Comparison of ENCODE assay signal across 8 cellular contexts in genomic region chr1:23772049-23772853, GRCh38. TPM values are rescaled to one million over a fixed set of nuclear protein-coding genes. Genes with fewer than 3 reads are reported as not detected.
DNase-seq lines count a peak whose midpoint lies in the region; ATAC-seq and TF ChIP-seq lines count a peak whose summit lies in the region.

No MANE protein-coding gene starts in this region.

- no peaks in the 10 kb centered on the region for H3K36me3 Mint-ChIP-seq in neural crest cell (ENCODE audit: low read depth)

- H3K36me3 ChIP-seq in Panc1 (ENCODE audit: control insufficient read depth, insufficient read depth, low read length) (no peaks in the 10 kb centered on the region), fibroblast of lung (ENCODE audit: control insufficient read depth, insufficient read depth, low read length) (peaks cover 2% of the 10 kb centered on the region)

- no peaks in the 10 kb centered on the region for H3K79me2 ChIP-seq in fibroblast of lung (ENCODE audit: control insufficient read depth, insufficient read depth, low read length)

- TF ChIP-seq CTCF in GM12864 (IDR thresholded peaks at IDR 0.05; ENCODE audit: low read depth, low read length, missing control alignments): peak; percentile 98
- peak; percentile 98 for TF ChIP-seq CTCF in Panc1 (IDR thresholded peaks at IDR 0.05)
- peak; percentile 98 to 99 for TF ChIP-seq CTCF in fibroblast of lung (conservative IDR thresholded peaks at IDR 0.05 in 1 of 2, IDR thresholded peaks at IDR 0.05 in 1 of 2; ENCODE audit: low read depth in 1 of 2, low read length in 2 of 2)
- peak; percentile 89 for TF ChIP-seq CTCF in neural crest cell (conservative IDR thresholded peaks at IDR 0.05)

- peak overlapping the region; percentile 31 for H3K27ac Mint-ChIP-seq in neural crest cell (ENCODE audit: unreplicated experiment)
- H3K27ac Mint-ChIP-seq in stimulated activated naive CD8-positive, alpha-beta T cell treated with anti-CD3 and anti-CD28 coated beads, Interleukin-15, amount 100 ng/mL, for 72 hours: no peak overlapping the region

- no peak overlapping the region for H2AFZ ChIP-seq in fibroblast of lung (ENCODE audit: low read length)

- peaks cover 5% of the 10 kb centered on the region for H3K4me1 Mint-ChIP-seq in neural crest cell
- peaks cover 38% of the 10 kb centered on the region for H3K4me1 Mint-ChIP-seq in stimulated activated naive CD8-positive, alpha-beta T cell treated with anti-CD3 and anti-CD28 coated beads, Interleukin-15, amount 100 ng/mL, for 72 hours

- POLR2A ChIA-PET in Panc1 (lab: Charles Lee): interaction anchor here (0.6 to 0.7 kb wide), 2 partner anchors 191 to 236 kb away, joined by 3 read pairs; no protein-coding TSS in a partner anchor

- H3K9me3 Mint-ChIP-seq in neural crest cell: no peaks in the 10 kb centered on the region
- H3K9me3 Mint-ChIP-seq in stimulated activated naive CD8-positive, alpha-beta T cell treated with anti-CD3 and anti-CD28 coated beads, Interleukin-15, amount 100 ng/mL, for 72 hours: no peaks in the 10 kb centered on the region

- H3K4me3 ChIP-seq in GM12864 (ENCODE audit: low read depth, low read length) (no peak overlapping the region), Panc1 (ENCODE audit: low read depth in 2 of 2, low read length in 2 of 2) (peak overlapping the region in 1 of 2 experiments; percentile 18; a peak in 1 of 4 replicates), fibroblast of lung (replicated peaks in 1 of 4; ENCODE audit: control extremely low read depth in 1 of 4, insufficient read depth in 1 of 4, low read depth in 3 of 4, low read length in 4 of 4) (no peak overlapping the region)

- H3K9me3 ChIP-seq in Panc1 (ENCODE audit: control insufficient read depth, insufficient read depth, low read depth, low read length) (no peaks in the 10 kb centered on the region), fibroblast of lung (ENCODE audit: control insufficient read depth, insufficient read depth, low read depth, low read length) (no peaks in the 10 kb centered on the region)

- DNase-seq in GM12864 (ENCODE audit: low read depth): peak; percentile 55
- peak; percentile 77 to 87 for DNase-seq in Kasumi-1 (lab: John Stamatoyannopoulos, UW)
- peak; percentile 77 for DNase-seq in Panc1 (ENCODE audit: low read depth, low spot score)
- DNase-seq in activated T-cell treated with anti-CD3 and anti-CD28 coated beads, Interleukin-2, amount 50 U/mL, for 1 hour: peak; percentile 87
- peak; percentile 65 to 81 for DNase-seq in fibroblast of lung (ENCODE audit: low read depth in 2 of 2)
- DNase-seq in neural crest cell (ENCODE audit: low read depth, low spot score): peak; percentile 97
- peak; percentile 82 to 83 for DNase-seq in stimulated activated naive CD8-positive, alpha-beta T cell treated with anti-CD3 and anti-CD28 coated beads, Interleukin-15, amount 100 ng/mL, for 72 hours
- DNase-seq in GF-D8 (lab: John Stamatoyannopoulos, UW): no peak

- H3K27ac ChIP-seq in Panc1 (ENCODE audit: low read length) (no peak overlapping the region), fibroblast of lung (ENCODE audit: insufficient read depth, low read length) (no peak overlapping the region)

- H3K4me1 ChIP-seq in Panc1 (ENCODE audit: control insufficient read depth, insufficient read depth, low read length): peaks cover 5% of the 10 kb centered on the region; the same call in 1 of the 2 replicates
- no peaks in the 10 kb centered on the region for H3K4me1 ChIP-seq in fibroblast of lung (ENCODE audit: control insufficient read depth, extremely low read depth, insufficient read depth, low read length)

- H3K4me2 ChIP-seq in fibroblast of lung (ENCODE audit: extremely low read depth, insufficient read depth, low read length): no peak overlapping the region

- BruUV-seq in Panc1 (replicated peaks; lab: Mats Ljungman, UMichigan): no TSS peak

- H3K9ac ChIP-seq in fibroblast of lung (ENCODE audit: insufficient read depth, low read length): no peak overlapping the region

- CTCF ChIA-PET in Panc1 (lab: Charles Lee): interaction anchor here (0.5 to 2.2 kb wide), 13 partner anchors 14 to 1011 kb away, joined by 3 to 13 read pairs (median 5); partner anchors contain the start of gene LYPLA2

- no peaks in the 10 kb centered on the region for H3K27me3 ChIP-seq in Panc1 (ENCODE audit: control insufficient read depth, insufficient read depth, low read length)
- no peaks in the 10 kb centered on the region for H3K27me3 ChIP-seq in fibroblast of lung (ENCODE audit: control insufficient read depth, insufficient read depth, low read length)

- in situ Hi-C loops in Panc1 (cut with HindIII; ENCODE audit: low pct_unique_long_range_greater_than_20kb, low sequenced_read_pairs): no loop called here

- H3K4me3 Mint-ChIP-seq in neural crest cell: peak overlapping the region; percentile 52
- H3K4me3 Mint-ChIP-seq in stimulated activated naive CD8-positive, alpha-beta T cell treated with anti-CD3 and anti-CD28 coated beads, Interleukin-15, amount 100 ng/mL, for 72 hours: no peak overlapping the region

- H4K20me1 ChIP-seq in fibroblast of lung (ENCODE audit: control insufficient read depth, extremely low read depth, insufficient read depth, low read length): no peaks in the 10 kb centered on the region

- intact Hi-C loops in Panc1 (cut with micrococcal nuclease; ENCODE audit: unreplicated experiment): no loop called here

- H3K27me3 Mint-ChIP-seq in neural crest cell (ENCODE audit: low read depth): no peaks in the 10 kb centered on the region
- no peaks in the 10 kb centered on the region for H3K27me3 Mint-ChIP-seq in stimulated activated naive CD8-positive, alpha-beta T cell treated with anti-CD3 and anti-CD28 coated beads, Interleukin-15, amount 100 ng/mL, for 72 hours

- peak; percentile 96 for ATAC-seq in Panc1
- ATAC-seq in stimulated activated naive CD8-positive, alpha-beta T cell treated with anti-CD3 and anti-CD28 coated beads, Interleukin-15, amount 100 ng/mL, for 72 hours: peak; percentile 92

RNA-seq across cellular contexts. Expression of gene PITHD1, which starts 6.0 kb away (rescaled TPM):
- total RNA-seq in Panc1 (2021; ENCODE audit: unreplicated experiment) (48.9 TPM), fibroblast of lung (29.5 and 40.5 TPM in 2 replicates), neural crest cell (54.8 and 57.5 TPM in 2 replicates)
- polyA plus RNA-seq in Panc1 (2012; ENCODE audit: insufficient read length): 43.0 TPM
- polyA plus RNA-seq in fibroblast of lung: 47.7 and 58.6 TPM in 2 replicates
- polyA plus RNA-seq in fibroblast of lung (2012): 30.8 and 40.3 TPM in 2 replicates
- 15.2 and 15.4 TPM in 2 replicates for polyA minus RNA-seq in fibroblast of lung (ENCODE audit: low replicate concordance)

RNA-seq across cellular contexts. Expression of gene LYPLA2, which starts 18.7 kb away (rescaled TPM):
- total RNA-seq in Panc1 (2021; ENCODE audit: unreplicated experiment) (82.9 TPM), fibroblast of lung (27.5 and 29.2 TPM in 2 replicates), neural crest cell (88.9 and 89.6 TPM in 2 replicates)
- polyA plus RNA-seq in Panc1 (2012; ENCODE audit: insufficient read length): 106 TPM
- polyA plus RNA-seq in fibroblast of lung: 20.4 and 29.1 TPM in 2 replicates
- 25.1 and 44.1 TPM in 2 replicates for polyA plus RNA-seq in fibroblast of lung (2012)
- 18.8 and 36.4 TPM in 2 replicates for polyA minus RNA-seq in fibroblast of lung (ENCODE audit: low replicate concordance)

RNA-seq across cellular contexts. Expression of gene GALE, which starts 28.3 kb away (rescaled TPM):
- total RNA-seq in Panc1 (2021; ENCODE audit: unreplicated experiment) (114 TPM), fibroblast of lung (14.1 and 16.0 TPM in 2 replicates), neural crest cell (47.1 and 47.2 TPM in 2 replicates)
- polyA plus RNA-seq in Panc1 (2012; ENCODE audit: insufficient read length): 112 TPM
- polyA plus RNA-seq in fibroblast of lung: 11.9 and 19.6 TPM in 2 replicates
- 12.2 and 24.4 TPM in 2 replicates for polyA plus RNA-seq in fibroblast of lung (2012)
- 14.2 and 23.2 TPM in 2 replicates for polyA minus RNA-seq in fibroblast of lung (ENCODE audit: low replicate concordance)

RNA-seq across cellular contexts. Expression of gene ELOA, which starts 29.0 kb away (rescaled TPM):
- total RNA-seq in Panc1 (2021; ENCODE audit: unreplicated experiment): 58.5 TPM
- polyA plus RNA-seq in Panc1 (2012; ENCODE audit: insufficient read length): 25.6 TPM
- 15.9 and 19.3 TPM in 2 replicates for total RNA-seq in fibroblast of lung
- polyA plus RNA-seq in fibroblast of lung: 34.1 and 42.2 TPM in 2 replicates
- polyA plus RNA-seq in fibroblast of lung (2012): 26.7 and 35.1 TPM in 2 replicates
- polyA minus RNA-seq in fibroblast of lung (ENCODE audit: low replicate concordance): 14.5 and 16.0 TPM in 2 replicates
- total RNA-seq in neural crest cell: 43.1 and 45.8 TPM in 2 replicates

RNA-seq across cellular contexts. Expression of gene HMGCL, which starts 53.0 kb away (rescaled TPM):
- total RNA-seq in Panc1 (2021; ENCODE audit: unreplicated experiment) (30.8 TPM), fibroblast of lung (59.3 and 74.6 TPM in 2 replicates), neural crest cell (15.6 and 17.4 TPM in 2 replicates)
- 34.1 TPM for polyA plus RNA-seq in Panc1 (2012; ENCODE audit: insufficient read length)
- 34.1 and 41.3 TPM in 2 replicates for polyA plus RNA-seq in fibroblast of lung
- 33.0 and 37.3 TPM in 2 replicates for polyA plus RNA-seq in fibroblast of lung (2012)
- polyA minus RNA-seq in fibroblast of lung (ENCODE audit: low replicate concordance): 21.4 and 28.5 TPM in 2 replicates
